2 cellular contexts compared by ENCODE assay signal in the genomic region with DNA sequence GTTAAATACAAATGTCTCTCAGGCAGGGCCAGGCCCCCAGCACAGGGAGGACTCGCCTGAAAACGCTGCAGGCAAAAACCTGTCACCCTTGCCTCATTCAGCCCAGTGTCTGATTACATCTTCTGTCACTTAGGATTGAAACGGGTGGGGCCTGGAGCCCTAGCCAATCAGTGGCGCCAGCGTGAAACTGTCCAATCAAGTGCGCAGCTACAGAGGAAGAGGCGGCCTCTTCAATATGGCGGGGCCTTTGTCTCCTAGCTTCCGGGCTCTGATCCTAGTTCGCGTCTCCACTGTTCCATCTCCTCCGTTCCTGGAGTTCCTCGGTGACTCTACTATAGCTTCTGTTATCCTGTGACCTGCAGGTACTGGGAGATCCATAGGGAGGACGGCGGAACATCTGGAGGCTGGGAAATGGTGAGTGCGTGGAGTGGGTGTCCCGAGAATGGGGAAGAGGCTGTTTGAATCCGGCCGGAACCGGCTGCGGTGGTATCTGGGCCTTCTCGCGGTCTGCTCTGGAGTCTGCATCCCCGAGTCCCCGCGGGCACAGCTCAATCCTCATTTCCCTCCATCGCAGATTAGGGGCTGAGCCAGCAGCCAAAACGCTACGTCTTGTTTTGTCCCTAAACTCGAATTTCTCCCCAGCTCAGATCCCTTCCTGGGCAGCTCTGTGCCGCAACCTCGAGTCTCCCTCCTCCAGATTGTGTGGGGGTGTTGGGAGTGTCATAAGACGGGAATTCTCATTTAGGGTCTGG.
TF ChIP-seq lines count a peak whose summit lies in the region.

A gene (plus strand): TSS at position 222 of the 752 bp plus-strand sequence. CDS start 190 bp downstream, at position 412.

TF ChIP-seq in HEK293, 187 proteins besides CTCF, POLR2A, EP300 and RAD21 (continued from another document):
- peak; percentile 69 for TF ChIP-seq ZNF335 (tag by site-specific recombination; conservative IDR thresholded peaks at IDR 0.05)
- no peak for TF ChIP-seq ZNF530 (tag by site-specific recombination; IDR thresholded peaks at IDR 0.05; ENCODE audit: low read depth)
- no peak for TF ChIP-seq WT1 (tag by site-specific recombination; IDR thresholded peaks at IDR 0.05)
- no peak for TF ChIP-seq ZNF426 (tag by site-specific recombination; IDR thresholded peaks at IDR 0.05)
- peak; percentile 76 for TF ChIP-seq SP2 (tag by site-specific recombination; IDR thresholded peaks at IDR 0.05)
- TF ChIP-seq, protein P1, sequence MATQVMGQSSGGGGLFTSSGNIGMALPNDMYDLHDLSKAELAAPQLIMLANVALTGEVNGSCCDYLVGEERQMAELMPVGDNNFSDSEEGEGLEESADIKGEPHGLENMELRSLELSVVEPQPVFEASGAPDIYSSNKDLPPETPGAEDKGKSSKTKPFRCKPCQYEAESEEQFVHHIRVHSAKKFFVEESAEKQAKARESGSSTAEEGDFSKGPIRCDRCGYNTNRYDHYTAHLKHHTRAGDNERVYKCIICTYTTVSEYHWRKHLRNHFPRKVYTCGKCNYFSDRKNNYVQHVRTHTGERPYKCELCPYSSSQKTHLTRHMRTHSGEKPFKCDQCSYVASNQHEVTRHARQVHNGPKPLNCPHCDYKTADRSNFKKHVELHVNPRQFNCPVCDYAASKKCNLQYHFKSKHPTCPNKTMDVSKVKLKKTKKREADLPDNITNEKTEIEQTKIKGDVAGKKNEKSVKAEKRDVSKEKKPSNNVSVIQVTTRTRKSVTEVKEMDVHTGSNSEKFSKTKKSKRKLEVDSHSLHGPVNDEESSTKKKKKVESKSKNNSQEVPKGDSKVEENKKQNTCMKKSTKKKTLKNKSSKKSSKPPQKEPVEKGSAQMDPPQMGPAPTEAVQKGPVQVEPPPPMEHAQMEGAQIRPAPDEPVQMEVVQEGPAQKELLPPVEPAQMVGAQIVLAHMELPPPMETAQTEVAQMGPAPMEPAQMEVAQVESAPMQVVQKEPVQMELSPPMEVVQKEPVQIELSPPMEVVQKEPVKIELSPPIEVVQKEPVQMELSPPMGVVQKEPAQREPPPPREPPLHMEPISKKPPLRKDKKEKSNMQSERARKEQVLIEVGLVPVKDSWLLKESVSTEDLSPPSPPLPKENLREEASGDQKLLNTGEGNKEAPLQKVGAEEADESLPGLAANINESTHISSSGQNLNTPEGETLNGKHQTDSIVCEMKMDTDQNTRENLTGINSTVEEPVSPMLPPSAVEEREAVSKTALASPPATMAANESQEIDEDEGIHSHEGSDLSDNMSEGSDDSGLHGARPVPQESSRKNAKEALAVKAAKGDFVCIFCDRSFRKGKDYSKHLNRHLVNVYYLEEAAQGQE (tag by site-specific recombination; IDR thresholded peaks at IDR 0.05) = no peak
- peak; percentile 35; the same call in 1 of the 2 replicates for TF ChIP-seq ZBTB17 (tag by site-specific recombination; IDR thresholded peaks at IDR 0.05)
- TF ChIP-seq ZNF600 (tag by site-specific recombination; IDR thresholded peaks at IDR 0.05) = peak; percentile 65
- TF ChIP-seq HOXD13 (CRISPR knock-in tag; IDR thresholded peaks at IDR 0.05; ENCODE audit: borderline replicate concordance) = peak; percentile 29; the same call in 1 of the 2 replicates
- TF ChIP-seq, protein P2, sequence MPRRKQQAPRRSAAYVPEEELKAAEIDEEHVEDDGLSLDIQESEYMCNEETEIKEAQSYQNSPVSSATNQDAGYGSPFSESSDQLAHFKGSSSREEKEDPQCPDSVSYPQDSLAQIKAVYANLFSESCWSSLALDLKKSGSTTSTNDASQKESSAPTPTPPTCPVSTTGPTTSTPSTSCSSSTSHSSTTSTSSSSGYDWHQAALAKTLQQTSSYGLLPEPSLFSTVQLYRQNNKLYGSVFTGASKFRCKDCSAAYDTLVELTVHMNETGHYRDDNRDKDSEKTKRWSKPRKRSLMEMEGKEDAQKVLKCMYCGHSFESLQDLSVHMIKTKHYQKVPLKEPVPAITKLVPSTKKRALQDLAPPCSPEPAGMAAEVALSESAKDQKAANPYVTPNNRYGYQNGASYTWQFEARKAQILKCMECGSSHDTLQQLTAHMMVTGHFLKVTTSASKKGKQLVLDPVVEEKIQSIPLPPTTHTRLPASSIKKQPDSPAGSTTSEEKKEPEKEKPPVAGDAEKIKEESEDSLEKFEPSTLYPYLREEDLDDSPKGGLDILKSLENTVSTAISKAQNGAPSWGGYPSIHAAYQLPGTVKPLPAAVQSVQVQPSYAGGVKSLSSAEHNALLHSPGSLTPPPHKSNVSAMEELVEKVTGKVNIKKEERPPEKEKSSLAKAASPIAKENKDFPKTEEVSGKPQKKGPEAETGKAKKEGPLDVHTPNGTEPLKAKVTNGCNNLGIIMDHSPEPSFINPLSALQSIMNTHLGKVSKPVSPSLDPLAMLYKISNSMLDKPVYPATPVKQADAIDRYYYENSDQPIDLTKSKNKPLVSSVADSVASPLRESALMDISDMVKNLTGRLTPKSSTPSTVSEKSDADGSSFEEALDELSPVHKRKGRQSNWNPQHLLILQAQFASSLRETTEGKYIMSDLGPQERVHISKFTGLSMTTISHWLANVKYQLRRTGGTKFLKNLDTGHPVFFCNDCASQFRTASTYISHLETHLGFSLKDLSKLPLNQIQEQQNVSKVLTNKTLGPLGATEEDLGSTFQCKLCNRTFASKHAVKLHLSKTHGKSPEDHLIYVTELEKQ (tag by site-specific recombination; IDR thresholded peaks at IDR 0.05; ENCODE audit: borderline replicate concordance) = 0 out of 2 replicates have a peak, but pooled peaks have one; percentile 15
- no peak for TF ChIP-seq ZNF654 (tag by site-specific recombination; IDR thresholded peaks at IDR 0.05; ENCODE audit: low read depth)

TF ChIP-seq in SK-N-SH, 30 proteins besides CTCF, POLR2A, EP300 and RAD21 (continued from another document):
- TF ChIP-seq, protein P1 (IDR thresholded peaks at IDR 0.05; ENCODE audit: low read depth, low read length) = peak; percentile 23; the same call in 1 of the 2 replicates
- TF ChIP-seq, protein P3, sequence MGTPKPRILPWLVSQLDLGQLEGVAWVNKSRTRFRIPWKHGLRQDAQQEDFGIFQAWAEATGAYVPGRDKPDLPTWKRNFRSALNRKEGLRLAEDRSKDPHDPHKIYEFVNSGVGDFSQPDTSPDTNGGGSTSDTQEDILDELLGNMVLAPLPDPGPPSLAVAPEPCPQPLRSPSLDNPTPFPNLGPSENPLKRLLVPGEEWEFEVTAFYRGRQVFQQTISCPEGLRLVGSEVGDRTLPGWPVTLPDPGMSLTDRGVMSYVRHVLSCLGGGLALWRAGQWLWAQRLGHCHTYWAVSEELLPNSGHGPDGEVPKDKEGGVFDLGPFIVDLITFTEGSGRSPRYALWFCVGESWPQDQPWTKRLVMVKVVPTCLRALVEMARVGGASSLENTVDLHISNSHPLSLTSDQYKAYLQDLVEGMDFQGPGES (IDR thresholded peaks at IDR 0.05; ENCODE audit: low read depth, low read length) = peak; percentile 85
- TF ChIP-seq FOXM1 (IDR thresholded peaks at IDR 0.05; ENCODE audit: low read depth) (no peak), JUND (IDR thresholded peaks at IDR 0.05) (no peak), RFX5 (IDR thresholded peaks at IDR 0.05; ENCODE audit: low read length) (peak; percentile 75), FOSL2 (IDR thresholded peaks at IDR 0.05; ENCODE audit: borderline replicate concordance, low read depth) (no peak), MEF2A (IDR thresholded peaks at IDR 0.05; ENCODE audit: borderline replicate concordance, low read depth) (no peak), POLR2AphosphoS5 (IDR thresholded peaks at IDR 0.05; ENCODE audit: low read depth, low read length) (peak; percentile 94), SMC3 (IDR thresholded peaks at IDR 0.05; ENCODE audit: low read depth, low read length) (no peak), TEAD4 (IDR thresholded peaks at IDR 0.05; ENCODE audit: borderline replicate concordance, insufficient read depth) (no peak), ELF1 (IDR thresholded peaks at IDR 0.05) (peak; percentile 86), RXRA (IDR thresholded peaks at IDR 0.05; ENCODE audit: borderline replicate concordance, low read depth) (no peak), CHD2 (IDR thresholded peaks at IDR 0.05; ENCODE audit: low read length, partially characterized antibody) (peak; percentile 83), NRF1 (IDR thresholded peaks at IDR 0.05; ENCODE audit: low read depth, low read length) (no peak), RCOR1 (IDR thresholded peaks at IDR 0.05; ENCODE audit: low read length) (peak; percentile 62; the same call in 1 of the 2 replicates), NFIC (IDR thresholded peaks at IDR 0.05; ENCODE audit: borderline replicate concordance) (no peak), TCF12 (IDR thresholded peaks at IDR 0.05) (no peak), EZH2phosphoT487 (IDR thresholded peaks at IDR 0.05; ENCODE audit: borderline replicate concordance, low read depth) (no peak), FOXJ3 (CRISPR knock-in tag; IDR thresholded peaks at IDR 0.05) (no peak), GABPA (IDR thresholded peaks at IDR 0.05; ENCODE audit: low read depth) (peak; percentile 86), GATA2 (CRISPR knock-in tag; IDR thresholded peaks at IDR 0.05) (peak; percentile 95), TAF1 (IDR thresholded peaks at IDR 0.05; ENCODE audit: borderline replicate concordance, low read depth, low read length) (peak; percentile 84), SIN3A (IDR thresholded peaks at IDR 0.05; ENCODE audit: borderline replicate concordance, low read depth, low read length) (no peak), MXI1 (IDR thresholded peaks at IDR 0.05; ENCODE audit: low read depth, low read length) (peak; percentile 92)
- TF ChIP-seq, protein P4, sequence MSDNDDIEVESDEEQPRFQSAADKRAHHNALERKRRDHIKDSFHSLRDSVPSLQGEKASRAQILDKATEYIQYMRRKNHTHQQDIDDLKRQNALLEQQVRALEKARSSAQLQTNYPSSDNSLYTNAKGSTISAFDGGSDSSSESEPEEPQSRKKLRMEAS (IDR thresholded peaks at IDR 0.05; ENCODE audit: low read depth) = 0 out of 2 replicates have a peak, but pooled peaks have one; percentile 31
- TF ChIP-seq, protein P5, sequence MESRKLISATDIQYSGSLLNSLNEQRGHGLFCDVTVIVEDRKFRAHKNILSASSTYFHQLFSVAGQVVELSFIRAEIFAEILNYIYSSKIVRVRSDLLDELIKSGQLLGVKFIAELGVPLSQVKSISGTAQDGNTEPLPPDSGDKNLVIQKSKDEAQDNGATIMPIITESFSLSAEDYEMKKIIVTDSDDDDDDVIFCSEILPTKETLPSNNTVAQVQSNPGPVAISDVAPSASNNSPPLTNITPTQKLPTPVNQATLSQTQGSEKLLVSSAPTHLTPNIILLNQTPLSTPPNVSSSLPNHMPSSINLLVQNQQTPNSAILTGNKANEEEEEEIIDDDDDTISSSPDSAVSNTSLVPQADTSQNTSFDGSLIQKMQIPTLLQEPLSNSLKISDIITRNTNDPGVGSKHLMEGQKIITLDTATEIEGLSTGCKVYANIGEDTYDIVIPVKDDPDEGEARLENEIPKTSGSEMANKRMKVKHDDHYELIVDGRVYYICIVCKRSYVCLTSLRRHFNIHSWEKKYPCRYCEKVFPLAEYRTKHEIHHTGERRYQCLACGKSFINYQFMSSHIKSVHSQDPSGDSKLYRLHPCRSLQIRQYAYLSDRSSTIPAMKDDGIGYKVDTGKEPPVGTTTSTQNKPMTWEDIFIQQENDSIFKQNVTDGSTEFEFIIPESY (IDR thresholded peaks at IDR 0.05; ENCODE audit: borderline replicate concordance, low read depth) = no peak
- TF ChIP-seq, protein P6, sequence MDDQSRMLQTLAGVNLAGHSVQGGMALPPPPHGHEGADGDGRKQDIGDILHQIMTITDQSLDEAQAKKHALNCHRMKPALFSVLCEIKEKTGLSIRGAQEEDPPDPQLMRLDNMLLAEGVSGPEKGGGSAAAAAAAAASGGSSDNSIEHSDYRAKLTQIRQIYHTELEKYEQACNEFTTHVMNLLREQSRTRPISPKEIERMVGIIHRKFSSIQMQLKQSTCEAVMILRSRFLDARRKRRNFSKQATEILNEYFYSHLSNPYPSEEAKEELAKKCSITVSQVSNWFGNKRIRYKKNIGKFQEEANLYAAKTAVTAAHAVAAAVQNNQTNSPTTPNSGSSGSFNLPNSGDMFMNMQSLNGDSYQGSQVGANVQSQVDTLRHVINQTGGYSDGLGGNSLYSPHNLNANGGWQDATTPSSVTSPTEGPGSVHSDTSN (IDR thresholded peaks at IDR 0.05) = peak; percentile 94
- TF ChIP-seq, protein P7, sequence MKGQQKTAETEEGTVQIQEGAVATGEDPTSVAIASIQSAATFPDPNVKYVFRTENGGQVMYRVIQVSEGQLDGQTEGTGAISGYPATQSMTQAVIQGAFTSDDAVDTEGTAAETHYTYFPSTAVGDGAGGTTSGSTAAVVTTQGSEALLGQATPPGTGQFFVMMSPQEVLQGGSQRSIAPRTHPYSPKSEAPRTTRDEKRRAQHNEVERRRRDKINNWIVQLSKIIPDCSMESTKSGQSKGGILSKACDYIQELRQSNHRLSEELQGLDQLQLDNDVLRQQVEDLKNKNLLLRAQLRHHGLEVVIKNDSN (IDR thresholded peaks at IDR 0.05; ENCODE audit: borderline replicate concordance, low read depth) = no peak
- TF ChIP-seq, protein P8, sequence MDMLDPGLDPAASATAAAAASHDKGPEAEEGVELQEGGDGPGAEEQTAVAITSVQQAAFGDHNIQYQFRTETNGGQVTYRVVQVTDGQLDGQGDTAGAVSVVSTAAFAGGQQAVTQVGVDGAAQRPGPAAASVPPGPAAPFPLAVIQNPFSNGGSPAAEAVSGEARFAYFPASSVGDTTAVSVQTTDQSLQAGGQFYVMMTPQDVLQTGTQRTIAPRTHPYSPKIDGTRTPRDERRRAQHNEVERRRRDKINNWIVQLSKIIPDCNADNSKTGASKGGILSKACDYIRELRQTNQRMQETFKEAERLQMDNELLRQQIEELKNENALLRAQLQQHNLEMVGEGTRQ (IDR thresholded peaks at IDR 0.05; ENCODE audit: borderline replicate concordance, low read depth, low read length) = no peak
